Comparison of ENCODE assay signal across 22 cellular contexts in the genomic region with DNA sequence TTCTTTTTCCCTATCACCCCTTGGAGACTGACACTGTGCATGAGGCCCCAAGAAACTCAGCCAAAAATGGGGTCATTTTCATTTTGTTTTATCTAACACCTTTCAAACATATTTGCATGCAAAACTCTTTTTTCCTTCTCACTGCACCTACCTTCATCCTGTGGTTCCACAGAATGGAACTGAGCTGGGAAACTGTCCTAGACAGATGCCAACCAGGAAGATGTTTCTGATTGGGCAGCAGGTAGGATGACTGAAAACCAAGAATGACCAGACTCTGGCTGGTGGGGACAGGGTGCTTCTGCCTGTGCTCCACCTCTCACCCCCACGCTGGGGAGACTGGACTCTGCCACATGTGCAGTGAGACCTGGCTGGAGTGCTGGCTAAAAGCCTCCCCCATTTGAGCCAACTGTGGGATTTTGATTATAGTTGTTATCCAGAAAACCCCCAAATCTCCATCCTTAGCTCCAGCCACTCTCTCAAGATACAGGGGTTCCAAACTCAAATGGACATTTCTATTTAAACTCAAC. TPM values are rescaled to one million over a fixed set of nuclear protein-coding genes. Genes with fewer than 3 reads are reported as not detected.
DNase-seq lines count a peak whose midpoint lies in the region; ATAC-seq and TF ChIP-seq lines count a peak whose summit lies in the region.
"Had no signal": no experiment of that assay in that cellular context is flagged by ENCODE, and none has a peak within 500 bp of the region (broad histone marks: within the 10 kb centered on the region; RNA-seq: fewer than 3 reads in every experiment).

No MANE protein-coding gene starts in this region.

- TF ChIP-seq CTCF in heart right ventricle (IDR thresholded peaks at IDR 0.05): no peak
- no peak for TF ChIP-seq CTCF in activated B cell treated with CpG ODN at 0.5 μM for 24 hours (IDR thresholded peaks at IDR 0.05)

- no peaks in the 10 kb centered on the region for H3K9me3 ChIP-seq in heart right ventricle
- H3K9me3 ChIP-seq: gastroesophageal sphincter, mucosa of descending colon, right lobe of liver, stomach had no signal

- H3K4me1 ChIP-seq in heart right ventricle: peaks cover 40 to 84% (median 66%) of the 10 kb centered on the region in 9 donors

- ATAC-seq in heart right ventricle: no peak
- no peak for ATAC-seq in left cardiac atrium
- no peak for ATAC-seq in activated B cell treated with CpG ODN at 0.5 μM for 24 hours (ENCODE audit: low read depth)
- ATAC-seq in stimulated activated naive B cell treated with anti-CD40 and anti-IgM and Interleukin-4, amounts not matched to agents 10 μg/mL and 1 μg/mL and 100 μg/mL, for 72 hours (replicated peaks): no peak
- ATAC-seq in GM18858 (IDR thresholded peaks at IDR 0.05; ENCODE audit: unreplicated experiment): no peak
- no peak for ATAC-seq in GM19463 (IDR thresholded peaks at IDR 0.05; ENCODE audit: unreplicated experiment)
- ATAC-seq: gastroesophageal sphincter, left lobe of liver, mucosa of descending colon, right lobe of liver, T-cell had no signal

- POLR2A ChIA-PET in activated B cell treated with CpG ODN at 0.5 μM for 24 hours (lab: Charles Lee): interaction anchor here (1.1 kb wide), 1 partner anchor 23 kb away, joined by 3 read pairs; no protein-coding TSS in a partner anchor

- peaks cover 0 to 7% (median 0%) of the 10 kb centered on the region in 7 donors for H3K27me3 ChIP-seq in heart right ventricle
- H3K27me3 ChIP-seq: brain microvascular endothelial cell, right lobe of liver had no signal

- 94 to 96% methylated on average over 1 of the region's 1 CpG for WGBS in heart right ventricle, 2 donors

- peak; percentile 21 for TF ChIP-seq POLR2A in erythroblast (IDR thresholded peaks at IDR 0.05; ENCODE audit: low read length)

- no peaks in the 10 kb centered on the region for H3K27me3 Mint-ChIP-seq in activated B cell treated with CpG ODN at 0.5 μM for 24 hours
- no peaks in the 10 kb centered on the region for H3K27me3 Mint-ChIP-seq in stimulated activated naive B cell treated with anti-CD40 and anti-IgM and Interleukin-4, amounts not matched to agents 10 μg/mL and 1 μg/mL and 100 μg/mL, for 72 hours

- no peaks in the 10 kb centered on the region for H3K9me3 Mint-ChIP-seq in activated B cell treated with CpG ODN at 0.5 μM for 24 hours
- H3K9me3 Mint-ChIP-seq in stimulated activated naive B cell treated with anti-CD40 and anti-IgM and Interleukin-4, amounts not matched to agents 10 μg/mL and 1 μg/mL and 100 μg/mL, for 72 hours: no peaks in the 10 kb centered on the region
- H3K9me3 Mint-ChIP-seq: T-cell had no signal

- H3K4me3 ChIP-seq in heart right ventricle: no peak overlapping the region
- H3K4me3 ChIP-seq: gastroesophageal sphincter, mucosa of descending colon, right lobe of liver had no signal

- no peak for DNase-seq in heart right ventricle
- no peak for DNase-seq in left cardiac atrium
- DNase-seq in activated B cell treated with CpG ODN at 0.5 μM for 24 hours: no peak
- no peak for DNase-seq in erythroblast (lab: John Stamatoyannopoulos, UW)
- no peak for DNase-seq in stimulated activated naive B cell treated with anti-CD40 and anti-IgM and Interleukin-4, amounts not matched to agents 10 μg/mL and 1 μg/mL and 100 μg/mL, for 72 hours
- DNase-seq in activated gamma-delta T cell (lab: John Stamatoyannopoulos, UW): no peak
- DNase-seq: activated naive CD4-positive, alpha-beta T cell treated with anti-CD3 and anti-CD28 coated beads, Interleukin-2, amount 50 U/mL, for 16 hours; brain microvascular endothelial cell; COR-L47; Kasumi-1; mucosa of descending colon; NCI-H1105; NCI-H2107; NCI-H524 treated with DMSO at 0.1 percent for 48 hours; SHP77; stomach; T-cell had no signal

- peaks cover 69% of the 10 kb centered on the region for H3K36me3 Mint-ChIP-seq in activated B cell treated with CpG ODN at 0.5 μM for 24 hours (ENCODE audit: low read depth)
- peaks cover 39 to 60% of the 10 kb centered on the region in 2 donors for H3K36me3 Mint-ChIP-seq in stimulated activated naive B cell treated with anti-CD40 and anti-IgM and Interleukin-4, amounts not matched to agents 10 μg/mL and 1 μg/mL and 100 μg/mL, for 72 hours

- H3K27ac Mint-ChIP-seq in activated B cell treated with CpG ODN at 0.5 μM for 24 hours: peak overlapping the region; percentile 64
- peak overlapping the region; percentile 43 for H3K27ac Mint-ChIP-seq in stimulated activated naive B cell treated with anti-CD40 and anti-IgM and Interleukin-4, amounts not matched to agents 10 μg/mL and 1 μg/mL and 100 μg/mL, for 72 hours

- H3K36me3 ChIP-seq in heart right ventricle: peaks cover 0 to 81% (median 60%) of the 10 kb centered on the region in 9 donors

- CTCF ChIA-PET in activated B cell treated with CpG ODN at 0.5 μM for 24 hours (lab: Charles Lee): no interaction called here

- peak overlapping the region in 6 of 10 donors; percentile 17 to 71 (median 56) for H3K27ac ChIP-seq in heart right ventricle
- H3K27ac ChIP-seq: brain microvascular endothelial cell, gastroesophageal sphincter, right lobe of liver had no signal

- H3K4me1 Mint-ChIP-seq in activated B cell treated with CpG ODN at 0.5 μM for 24 hours: peaks cover 67% of the 10 kb centered on the region
- H3K4me1 Mint-ChIP-seq in stimulated activated naive B cell treated with anti-CD40 and anti-IgM and Interleukin-4, amounts not matched to agents 10 μg/mL and 1 μg/mL and 100 μg/mL, for 72 hours: peaks cover 50 to 74% of the 10 kb centered on the region in 2 donors

- H3K4me3 Mint-ChIP-seq in activated B cell treated with CpG ODN at 0.5 μM for 24 hours: no peak overlapping the region
- peak overlapping the region in 1 of 2 donors; percentile 5 for H3K4me3 Mint-ChIP-seq in stimulated activated naive B cell treated with anti-CD40 and anti-IgM and Interleukin-4, amounts not matched to agents 10 μg/mL and 1 μg/mL and 100 μg/mL, for 72 hours
- H3K4me3 Mint-ChIP-seq: T-cell had no signal

- intact Hi-C loops in heart right ventricle (cut with DNase I) (loop anchor here in 3 of 10 donors (5.0 to 10.0 kb wide), 2 partner anchors 63 to 65 kb away; a partner anchor contains a TSS), left cardiac atrium (cut with DNase I) (loop anchor here in 1 of 2 donors (10.0 kb wide), 1 partner anchor 63 kb away; a partner anchor contains a TSS), activated B cell treated with CpG ODN at 0.5 μM for 24 hours (cut with micrococcal nuclease) (loop anchor here (10.0 kb wide), 1 partner anchor 677 kb away; no protein-coding TSS in a partner anchor)

RNA-seq across cellular contexts. Expression of a gene that starts 5.2 kb away (rescaled TPM):
- total RNA-seq in heart right ventricle (100 to 1,000 TPM in 3 of 10 donors, 10 to 100 TPM in 7; 60.3 to 178 (median 83.7) TPM), left cardiac atrium (100 to 1,000 TPM; 256 to 257 TPM), activated B cell treated with CpG ODN at 0.5 μM for 24 hours (225 and 227 TPM in 2 replicates)
- 100 to 1,000 TPM; 237 to 600 TPM for polyA plus RNA-seq in heart right ventricle

RNA-seq across cellular contexts. Expression of a gene that starts 6.1 kb away (rescaled TPM):
- total RNA-seq in heart right ventricle: 10 to 100 TPM in 1 of 10 donors, 1 to 10 TPM in 6, under 1 TPM in 3; 0.66 to 10.0 (median 1.6) TPM
- polyA plus RNA-seq in heart right ventricle: 1 to 10 TPM; 1.4 to 9.3 TPM
- total RNA-seq in left cardiac atrium: 10 to 100 TPM; 28.9 to 29.8 TPM
- 41.7 and 46.2 TPM in 2 replicates for total RNA-seq in activated B cell treated with CpG ODN at 0.5 μM for 24 hours
